In genomic region chrX:103710609-103711008, GRCh38 we compare ENCODE assay signal across 33 cellular contexts. TPM values are rescaled to one million over a fixed set of nuclear protein-coding genes. Genes with fewer than 3 reads are reported as not detected.
"Had no signal": no experiment of that assay in that cellular context is flagged by ENCODE, and none has a peak within 500 bp of the region (broad histone marks: within the 10 kb centered on the region; RNA-seq: fewer than 3 reads in every experiment).

A gene with protein sequence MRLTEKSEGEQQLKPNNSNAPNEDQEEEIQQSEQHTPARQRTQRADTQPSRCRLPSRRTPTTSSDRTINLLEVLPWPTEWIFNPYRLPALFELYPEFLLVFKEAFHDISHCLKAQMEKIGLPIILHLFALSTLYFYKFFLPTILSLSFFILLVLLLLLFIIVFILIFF (plus strand): TSS chrX:103710909. CDS start chrX:103712259, 1,350 bp downstream.

- H3K9me3 ChIP-seq: esophagus muscularis mucosa, ovary, transverse colon had no signal

- H3K36me3 ChIP-seq: brain microvascular endothelial cell, esophagus muscularis mucosa, ovary, transverse colon had no signal

- H3K4me3 ChIP-seq: esophagus muscularis mucosa, ovary, transverse colon had no signal

- H3K4me1 ChIP-seq: esophagus muscularis mucosa, transverse colon had no signal

- H3K36me3 Mint-ChIP-seq: activated CD8-positive, alpha-beta memory T cell treated with anti-CD3 and anti-CD28 coated beads, Interleukin-2, amount 10 ng/mL, durations not matched to agents 7 days and 5 days; activated naive CD4-positive, alpha-beta T cell treated with anti-CD3 and anti-CD28 coated beads, Interleukin-2, amount 50 U/mL, for 24 hours; memory B cell had no signal

- H3K9me3 Mint-ChIP-seq: activated CD4-positive, alpha-beta memory T cell treated with anti-CD3 and anti-CD28 coated beads, Interleukin-2, amount 10 ng/mL, durations not matched to agents 7 days and 5 days; activated naive CD4-positive, alpha-beta T cell treated with anti-CD3 and anti-CD28 coated beads, Interleukin-2, amount 50 U/mL, for 24 hours; activated T-helper 1 cell treated with anti-CD3 and anti-CD28 coated beads, Interleukin-12 subunit alpha, Interleukin-12 subunit beta, Interleukin-2, Interleukin-4 antibody, amounts not matched to agents 30 ng/mL and 10 ng/mL and 1 ng/mL, durations not matched to agents 14 hours and 24 hours and 36 hours; effector memory CD8-positive, alpha-beta T cell; memory B cell had no signal

- ATAC-seq: activated CD8-positive, alpha-beta memory T cell treated with anti-CD3 and anti-CD28 coated beads, Interleukin-2, amount 10 ng/mL, durations not matched to agents 7 days and 5 days; effector memory CD8-positive, alpha-beta T cell; right cardiac atrium; stimulated activated naive CD8-positive, alpha-beta T cell treated with anti-CD3 and anti-CD28 coated beads, Interleukin-15, Interleukin-2, amounts not matched to agents 100 U/mL and 50 U/mL, for 24 hours had no signal

- H3K27ac ChIP-seq: brain microvascular endothelial cell, esophagus muscularis mucosa, ovary, transverse colon had no signal

- H3K27me3 Mint-ChIP-seq: activated CD4-positive, alpha-beta memory T cell treated with anti-CD3 and anti-CD28 coated beads, Interleukin-2, amount 10 ng/mL, durations not matched to agents 7 days and 5 days; activated CD8-positive, alpha-beta memory T cell treated with anti-CD3 and anti-CD28 coated beads, Interleukin-2, amount 10 ng/mL, durations not matched to agents 7 days and 5 days; activated naive CD4-positive, alpha-beta T cell treated with anti-CD3 and anti-CD28 coated beads, Interleukin-2, amount 50 U/mL, for 24 hours; memory B cell had no signal

- H3K27ac Mint-ChIP-seq: activated CD4-positive, alpha-beta memory T cell treated with anti-CD3 and anti-CD28 coated beads, Interleukin-2, amount 10 ng/mL, durations not matched to agents 7 days and 5 days; activated CD8-positive, alpha-beta memory T cell treated with anti-CD3 and anti-CD28 coated beads, Interleukin-2, amount 10 ng/mL, durations not matched to agents 7 days and 5 days; activated naive CD4-positive, alpha-beta T cell treated with anti-CD3 and anti-CD28 coated beads, Interleukin-2, amount 50 U/mL, for 24 hours; activated T-helper 1 cell treated with anti-CD3 and anti-CD28 coated beads, Interleukin-12 subunit alpha, Interleukin-12 subunit beta, Interleukin-2, Interleukin-4 antibody, amounts not matched to agents 30 ng/mL and 10 ng/mL and 1 ng/mL, durations not matched to agents 14 hours and 24 hours and 36 hours; effector memory CD8-positive, alpha-beta T cell; memory B cell had no signal

- H3K4me1 Mint-ChIP-seq: activated CD4-positive, alpha-beta memory T cell treated with anti-CD3 and anti-CD28 coated beads, Interleukin-2, amount 10 ng/mL, durations not matched to agents 7 days and 5 days; activated CD8-positive, alpha-beta memory T cell treated with anti-CD3 and anti-CD28 coated beads, Interleukin-2, amount 10 ng/mL, durations not matched to agents 7 days and 5 days; activated naive CD4-positive, alpha-beta T cell treated with anti-CD3 and anti-CD28 coated beads, Interleukin-2, amount 50 U/mL, for 24 hours; memory B cell had no signal

- H3K4me3 Mint-ChIP-seq: activated CD4-positive, alpha-beta memory T cell treated with anti-CD3 and anti-CD28 coated beads, Interleukin-2, amount 10 ng/mL, durations not matched to agents 7 days and 5 days; activated CD8-positive, alpha-beta memory T cell treated with anti-CD3 and anti-CD28 coated beads, Interleukin-2, amount 10 ng/mL, durations not matched to agents 7 days and 5 days; activated naive CD4-positive, alpha-beta T cell treated with anti-CD3 and anti-CD28 coated beads, Interleukin-2, amount 50 U/mL, for 24 hours; activated T-helper 1 cell treated with anti-CD3 and anti-CD28 coated beads, Interleukin-12 subunit alpha, Interleukin-12 subunit beta, Interleukin-2, Interleukin-4 antibody, amounts not matched to agents 30 ng/mL and 10 ng/mL and 1 ng/mL, durations not matched to agents 14 hours and 24 hours and 36 hours; effector memory CD8-positive, alpha-beta T cell; memory B cell had no signal

- FAIRE-seq: colon, frontal cortex, urothelium cell line had no signal

- H3K27me3 ChIP-seq: brain microvascular endothelial cell, esophagus muscularis mucosa, ovary, transverse colon had no signal

- DNase-seq: activated CD4-positive, alpha-beta memory T cell treated with anti-CD3 and anti-CD28 coated beads, Interleukin-2, amount 10 ng/mL, durations not matched to agents 7 days and 5 days; activated CD4-positive, alpha-beta T cell treated with anti-CD3 and anti-CD28 coated beads for 4 hours; activated CD4-positive, CD25-positive, alpha-beta regulatory T cell; activated CD8-positive, alpha-beta memory T cell treated with anti-CD3 and anti-CD28 coated beads, Interleukin-2, amount 10 ng/mL, durations not matched to agents 7 days and 5 days; activated gamma-delta T cell; activated T-cell treated with anti-CD3 and anti-CD28 coated beads for 4 hours; aorta; brain microvascular endothelial cell; central memory CD4-positive, alpha-beta T cell; effector memory CD8-positive, alpha-beta T cell; hypothalamus; islet precursor cell; left colon; ovary; right cardiac atrium; stimulated activated CD4-positive, alpha-beta T cell treated with anti-CD3 and anti-CD28 coated beads, Interleukin-12 subunit alpha, Interleukin-12 subunit beta, amount 100 ng/mL, for 4 hours; stimulated activated CD4-positive, alpha-beta T cell treated with anti-CD3 and anti-CD28 coated beads, Interleukin-4, amount 100 ng/mL, for 4 hours; stimulated activated naive CD8-positive, alpha-beta T cell treated with anti-CD3 and anti-CD28 coated beads, Interleukin-15, Interleukin-2, amounts not matched to agents 100 U/mL and 50 U/mL, for 24 hours; transverse colon had no signal

RNA-seq across cellular contexts. Expression of the gene that starts here (rescaled TPM):
- total RNA-seq: activated CD4-positive, alpha-beta memory T cell treated with anti-CD3 and anti-CD28 coated beads, Interleukin-2, amount 10 ng/mL, durations not matched to agents 7 days and 5 days; activated CD8-positive, alpha-beta memory T cell treated with anti-CD3 and anti-CD28 coated beads, Interleukin-2, amount 10 ng/mL, durations not matched to agents 7 days and 5 days; activated T-helper 1 cell treated with anti-CD3 and anti-CD28 coated beads, Interleukin-12 subunit alpha, Interleukin-12 subunit beta, Interleukin-2, Interleukin-4 antibody, amounts not matched to agents 30 ng/mL and 10 ng/mL and 1 ng/mL, durations not matched to agents 14 hours and 24 hours and 36 hours; aorta; dermis microvascular lymphatic vessel endothelial cell; esophagus muscularis mucosa; frontal cortex; left colon; lower leg skin; myocyte; pulmonary artery endothelial cell; skeletal muscle tissue; subcutaneous adipose tissue; T-helper 1 cell treated with Interleukin-12 subunit alpha and Interleukin-12 subunit beta and Interleukin-4 antibody, amounts not matched to agents 30 ng/mL and 1 ng/mL, for 36 hours; transverse colon had no signal
- polyA plus RNA-seq: aorta, right cardiac atrium had no signal
